In the genomic region with DNA sequence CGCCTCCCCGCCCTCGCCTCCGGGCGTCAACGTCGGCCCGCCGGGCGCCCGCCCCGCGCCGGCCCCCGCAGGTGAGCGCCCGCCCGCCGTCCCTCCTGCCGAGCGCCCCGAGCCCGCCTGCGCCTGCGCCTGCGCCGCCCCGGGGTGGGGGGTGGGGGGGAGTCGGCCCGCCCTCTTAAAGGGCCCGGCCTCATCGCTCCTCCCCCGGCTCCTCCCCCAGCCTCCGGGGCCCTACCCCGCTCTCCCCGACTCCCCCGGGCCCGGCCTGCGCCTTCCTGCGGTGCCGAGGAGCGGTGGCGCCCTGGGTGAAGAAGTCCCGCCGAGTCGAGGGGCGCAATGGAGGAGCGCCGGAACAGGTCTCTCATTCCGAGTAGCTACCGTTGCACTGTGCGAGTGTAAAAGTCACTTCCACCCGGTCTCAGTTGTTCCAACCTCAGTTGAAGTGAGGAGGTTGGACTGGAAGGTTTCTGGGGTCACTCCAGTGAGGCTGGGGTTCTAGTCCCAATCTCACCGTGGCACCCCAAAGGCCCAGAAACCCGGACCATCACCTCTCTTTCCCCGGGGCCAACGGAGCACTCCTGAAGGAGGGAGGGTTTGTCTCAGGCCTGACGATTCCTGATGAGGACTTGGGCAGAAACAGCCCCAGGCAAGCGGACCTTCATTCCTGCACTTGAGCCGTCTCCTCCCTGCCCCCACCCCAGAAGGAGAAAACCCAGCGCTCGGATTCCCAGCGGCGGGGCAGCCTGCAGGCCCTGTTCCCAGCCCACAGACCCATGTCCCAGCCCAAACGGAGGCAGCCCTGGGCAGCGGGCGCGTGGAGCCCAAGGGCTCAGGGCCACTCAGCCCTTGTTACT, we compare ENCODE assay signal across 8 cellular contexts. TPM values are rescaled to one million over a fixed set of nuclear protein-coding genes. Genes with fewer than 3 reads are reported as not detected.
DNase-seq lines count a peak whose midpoint lies in the region; ATAC-seq and TF ChIP-seq lines count a peak whose summit lies in the region.

No MANE protein-coding gene starts in this region.

- peaks cover 30% of the 10 kb centered on the region for H3K4me1 Mint-ChIP-seq in neural crest cell

- H3K27ac Mint-ChIP-seq in neural crest cell (ENCODE audit: unreplicated experiment): peak overlapping the region; percentile 43

- TF ChIP-seq CTCF in foreskin fibroblast (IDR thresholded peaks at IDR 0.05; ENCODE audit: low read depth, low read length): no peak
- TF ChIP-seq CTCF in neural crest cell (conservative IDR thresholded peaks at IDR 0.05): no peak

- H3K9me2 ChIP-seq in Karpas-422 (replicated peaks; ENCODE audit: insufficient read depth, low read length): no peaks in the 10 kb centered on the region

- no peaks in the 10 kb centered on the region for H3K79me2 ChIP-seq in Karpas-422 (ENCODE audit: low read length)

- peak; percentile 33 for DNase-seq in DMS 273 treated with DMSO at 0.1 percent for 48 hours (lab: John Stamatoyannopoulos, UW)
- peak; percentile 98 for DNase-seq in Karpas-422
- DNase-seq in RPMI7951 (ENCODE audit: low read depth): peak; percentile 79
- DNase-seq in activated gamma-delta T cell (lab: John Stamatoyannopoulos, UW): peak; percentile 85
- peak; percentile 78 to 94 for DNase-seq in foreskin fibroblast
- DNase-seq in neural crest cell (ENCODE audit: low read depth, low spot score): peak; percentile 60

- H3K9me3 Mint-ChIP-seq in neural crest cell: no peaks in the 10 kb centered on the region

- H3K27me3 Mint-ChIP-seq in neural crest cell (ENCODE audit: low read depth): peaks cover 11% of the 10 kb centered on the region

- no peak overlapping the region for H3K27ac ChIP-seq in Karpas-422 (ENCODE audit: low read length)
- peak overlapping the region; percentile 76 for H3K27ac ChIP-seq in stomach smooth muscle (ENCODE audit: low read length)

- H4K20me1 ChIP-seq in Karpas-422 (ENCODE audit: insufficient read depth, low read depth, low read length): peaks cover 4% of the 10 kb centered on the region; the same call in 1 of the 2 replicates

- peak overlapping the region; percentile 71 for H3K9ac ChIP-seq in Karpas-422 (ENCODE audit: low read length)
- peak overlapping the region; percentile 75 to 82 for H3K9ac ChIP-seq in stomach smooth muscle (ENCODE audit: low read length in 2 of 2)

- H3K9me3 ChIP-seq in Karpas-422 (ENCODE audit: low read length) (no peaks in the 10 kb centered on the region), stomach smooth muscle (ENCODE audit: control insufficient read depth in 2 of 2, low read length in 2 of 2) (no peaks in the 10 kb centered on the region)

- peak overlapping the region; percentile 81 for H3K4me2 ChIP-seq in Karpas-422 (ENCODE audit: low read depth, low read length, poor library complexity, severe bottlenecking)

- H3K4me1 ChIP-seq in Karpas-422 (ENCODE audit: low read length): peaks cover 43% of the 10 kb centered on the region
- peaks cover 39% of the 10 kb centered on the region for H3K4me1 ChIP-seq in stomach smooth muscle (ENCODE audit: control insufficient read depth, insufficient read depth, low read length)

- H2AFZ ChIP-seq in Karpas-422 (ENCODE audit: low read length): peak overlapping the region; percentile 80

- peak; percentile 37 for ATAC-seq in GM21723 (IDR thresholded peaks at IDR 0.05; ENCODE audit: unreplicated experiment)

- peak overlapping the region; percentile 79 for H3K4me3 Mint-ChIP-seq in neural crest cell

- H3K4me3 ChIP-seq in Karpas-422 (ENCODE audit: low read length): peak overlapping the region; percentile 65
- H3K4me3 ChIP-seq in foreskin fibroblast (ENCODE audit: low read depth in 1 of 2, low read length in 2 of 2): peak overlapping the region; percentile 44 to 62
- peak overlapping the region; percentile 78 for H3K4me3 ChIP-seq in stomach smooth muscle (ENCODE audit: low read length in 2 of 2)

- H3K27me3 ChIP-seq in Karpas-422 (ENCODE audit: low read length): no peaks in the 10 kb centered on the region
- H3K27me3 ChIP-seq in stomach smooth muscle (ENCODE audit: control insufficient read depth in 1 of 2, insufficient read depth in 2 of 2, low read length in 2 of 2): no peaks in the 10 kb centered on the region

- no peaks in the 10 kb centered on the region for H3K36me3 Mint-ChIP-seq in neural crest cell (ENCODE audit: low read depth)

- no peaks in the 10 kb centered on the region for H3K36me3 ChIP-seq in Karpas-422 (ENCODE audit: insufficient read depth, low read length)
- no peaks in the 10 kb centered on the region for H3K36me3 ChIP-seq in stomach smooth muscle (ENCODE audit: control insufficient read depth in 2 of 2, insufficient read depth in 2 of 2, low read length in 2 of 2)

RNA-seq across cellular contexts. Expression of a gene that starts 1.5 kb away (rescaled TPM):
- 25.5 and 26.0 TPM in 2 replicates for total RNA-seq in Karpas-422 (2014; rRNA removed; shearing (Covaris generic); ENCODE audit: low replicate concordance)
- 7.1 and 8.7 TPM in 2 replicates for total RNA-seq in RPMI7951 (2014; rRNA removed; shearing (Covaris generic))
- total RNA-seq in neural crest cell: 46.3 and 54.9 TPM in 2 replicates

Comparison
In these comparisons a context has a peak if more than half of its experiments do, and no peak if none do; other contexts are left out.
1. DNase-seq: peak in every context shown above with its lines; median percentile 98 in Karpas-422; 86 in foreskin fibroblast; 85 in activated gamma-delta T cell; 79 in RPMI7951; 60 in neural crest cell; 33 in DMS 273 treated with DMSO at 0.1 percent for 48 hours.